ENCODE assay signal across 13 cellular contexts in the genomic region with DNA sequence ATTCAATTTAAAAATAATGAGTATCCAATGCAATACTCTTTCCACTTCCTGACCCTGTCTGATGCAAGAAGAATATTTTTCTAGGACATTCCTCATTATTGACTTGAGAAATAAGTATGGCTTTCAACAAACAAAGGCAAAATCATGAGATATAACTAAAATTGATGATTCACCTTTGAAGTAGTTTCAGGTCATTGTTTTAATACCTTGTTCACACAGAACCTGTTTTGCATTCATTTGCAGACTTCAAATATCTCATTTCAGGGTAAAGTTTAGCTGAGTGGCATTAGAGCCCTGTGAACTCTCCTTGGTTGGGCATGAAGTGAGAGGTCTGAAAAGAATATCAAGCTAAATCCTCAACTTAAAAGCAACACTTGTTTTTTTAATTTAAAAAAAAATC.
DNase-seq lines count a peak whose midpoint lies in the region; TF ChIP-seq lines count a peak whose summit lies in the region.
"Had no signal": no experiment of that assay in that cellular context is flagged by ENCODE, and none has a peak within 500 bp of the region (broad histone marks: within the 10 kb centered on the region; RNA-seq: fewer than 3 reads in every experiment).

No MANE protein-coding gene starts in this region.

- POLR2A ChIA-PET in MCF 10A (lab: Yijun Ruan, JAX) = no interaction called here

- H3K9me3 ChIP-seq in mammary epithelial cell (replicated peaks; ENCODE audit: insufficient read depth, low read length) = peaks cover 7% of the 10 kb centered on the region

- H3K36me3 ChIP-seq in mammary epithelial cell (ENCODE audit: insufficient read depth, low read length) = no peaks in the 10 kb centered on the region

- peaks cover 5% of the 10 kb centered on the region for H3K4me1 Mint-ChIP-seq in MCF 10A (ENCODE audit: insufficient read depth, unreplicated experiment)

- H3K79me2 ChIP-seq in mammary epithelial cell (ENCODE audit: insufficient read depth, low read length) = no peaks in the 10 kb centered on the region

- H3K4me3 Mint-ChIP-seq in MCF 10A (ENCODE audit: unreplicated experiment) = no peak overlapping the region
- H3K4me3 Mint-ChIP-seq: CD8-positive, alpha-beta T cell had no signal

- no peaks in the 10 kb centered on the region for H3K27me3 ChIP-seq in mammary epithelial cell (ENCODE audit: insufficient read depth, low read length)

- H3K4me3 ChIP-seq in mammary epithelial cell (replicated peaks in 1 of 3; ENCODE audit: insufficient read depth in 1 of 3, low read depth in 2 of 3, low read length in 3 of 3) = no peak overlapping the region
- H3K4me3 ChIP-seq: GM23248 had no signal

- no peak overlapping the region for H3K27ac Mint-ChIP-seq in MCF 10A (ENCODE audit: low read depth, unreplicated experiment)
- H3K27ac Mint-ChIP-seq: CD8-positive, alpha-beta T cell had no signal

- BruUV-seq in mammary epithelial cell (replicated peaks; lab: Mats Ljungman, UMichigan) = no TSS peak
- BruUV-seq in MCF 10A (replicated peaks; lab: Mats Ljungman, UMichigan) = no TSS peak

- H3K4me2 ChIP-seq in mammary epithelial cell (ENCODE audit: insufficient read depth, low read depth, low read length) = no peak overlapping the region

- in situ Hi-C loops in mammary epithelial cell (cut with MboI; ENCODE audit: low sequenced_read_pairs in 2 of 2) = no loop called here

- CTCF ChIA-PET in mammary epithelial cell (lab: Charles Lee; ENCODE audit: low non-redundant PET) (no interaction called here), MCF 10A (lab: Yijun Ruan, JAX) (interaction anchor here (0.6 kb wide), 1 partner anchor 48 kb away, joined by 4 read pairs; no protein-coding TSS in a partner anchor)

- H3K9me3 Mint-ChIP-seq in MCF 10A (ENCODE audit: unreplicated experiment) = no peaks in the 10 kb centered on the region

- H2AFZ ChIP-seq in mammary epithelial cell (ENCODE audit: low read depth, low read length) = no peak overlapping the region
- H2AFZ ChIP-seq: GM23248 had no signal

- dilution Hi-C loops in mammary epithelial cell (cut with HindIII; ENCODE audit: low sequenced_read_pairs) = no loop called here

- H3K27ac ChIP-seq in mammary epithelial cell (ENCODE audit: insufficient read depth, low read depth, low read length) (no peak overlapping the region), epithelial cell of prostate (peak overlapping the region; percentile 74)
- H3K27ac ChIP-seq: 22Rv1, GM23248 had no signal

- no peaks in the 10 kb centered on the region for H3K4me1 ChIP-seq in mammary epithelial cell (ENCODE audit: insufficient read depth, low read length)

- H3K27me3 Mint-ChIP-seq in MCF 10A (ENCODE audit: insufficient read depth, unreplicated experiment) = no peaks in the 10 kb centered on the region

- no peaks in the 10 kb centered on the region for H3K36me3 Mint-ChIP-seq in MCF 10A (ENCODE audit: insufficient read depth, unreplicated experiment)

- H4K20me1 ChIP-seq in mammary epithelial cell (ENCODE audit: insufficient read depth, low read length) = no peaks in the 10 kb centered on the region

- no peak overlapping the region for H3K9ac ChIP-seq in mammary epithelial cell (ENCODE audit: insufficient read depth, low read length)
- H3K9ac ChIP-seq: GM23248 had no signal

- TF ChIP-seq CTCF in mammary epithelial cell (conservative IDR thresholded peaks at IDR 0.05 in 1 of 2, IDR thresholded peaks at IDR 0.05 in 1 of 2; ENCODE audit: extremely low read depth in 1 of 2, insufficient read depth in 1 of 2, low read depth in 1 of 2, low read length in 2 of 2) (no peak), MCF 10A (IDR thresholded peaks at IDR 0.05; ENCODE audit: unreplicated experiment) (no peak)

- intact Hi-C loops in mammary epithelial cell (cut with micrococcal nuclease) (no loop called here), MCF 10A (cut with micrococcal nuclease) (no loop called here)

- peak; percentile 41 for DNase-seq in mammary epithelial cell
- DNase-seq in MCF 10A (ENCODE audit: unreplicated experiment) = no peak
- DNase-seq in epithelial cell of prostate (ENCODE audit: low read depth, low spot score) = peak; percentile 14
- peak; percentile 19 for DNase-seq in kidney tubule cell (ENCODE audit: low spot score)
- DNase-seq in NAMALWA (ENCODE audit: low spot score) = no peak
- no peak for DNase-seq in retina
- no peak for DNase-seq in activated T-cell treated with anti-CD3 and anti-CD28 coated beads for 4 hours
- DNase-seq: CD8-positive, alpha-beta T cell; COR-L47; DND-41; GF-D8; GM23248 had no signal

Comparison
In these comparisons a context has a peak if more than half of its experiments do, and no peak if none do; other contexts are left out.
1. DNase-seq: peak in mammary epithelial cell (single experiment), epithelial cell of prostate (single experiment) and kidney tubule cell (single experiment); none in MCF 10A (single experiment), NAMALWA (single experiment), retina (single experiment) and activated T-cell treated with anti-CD3 and anti-CD28 coated beads for 4 hours (single experiment).